ENCODE assay signal across 8 cellular contexts in the genomic region with DNA sequence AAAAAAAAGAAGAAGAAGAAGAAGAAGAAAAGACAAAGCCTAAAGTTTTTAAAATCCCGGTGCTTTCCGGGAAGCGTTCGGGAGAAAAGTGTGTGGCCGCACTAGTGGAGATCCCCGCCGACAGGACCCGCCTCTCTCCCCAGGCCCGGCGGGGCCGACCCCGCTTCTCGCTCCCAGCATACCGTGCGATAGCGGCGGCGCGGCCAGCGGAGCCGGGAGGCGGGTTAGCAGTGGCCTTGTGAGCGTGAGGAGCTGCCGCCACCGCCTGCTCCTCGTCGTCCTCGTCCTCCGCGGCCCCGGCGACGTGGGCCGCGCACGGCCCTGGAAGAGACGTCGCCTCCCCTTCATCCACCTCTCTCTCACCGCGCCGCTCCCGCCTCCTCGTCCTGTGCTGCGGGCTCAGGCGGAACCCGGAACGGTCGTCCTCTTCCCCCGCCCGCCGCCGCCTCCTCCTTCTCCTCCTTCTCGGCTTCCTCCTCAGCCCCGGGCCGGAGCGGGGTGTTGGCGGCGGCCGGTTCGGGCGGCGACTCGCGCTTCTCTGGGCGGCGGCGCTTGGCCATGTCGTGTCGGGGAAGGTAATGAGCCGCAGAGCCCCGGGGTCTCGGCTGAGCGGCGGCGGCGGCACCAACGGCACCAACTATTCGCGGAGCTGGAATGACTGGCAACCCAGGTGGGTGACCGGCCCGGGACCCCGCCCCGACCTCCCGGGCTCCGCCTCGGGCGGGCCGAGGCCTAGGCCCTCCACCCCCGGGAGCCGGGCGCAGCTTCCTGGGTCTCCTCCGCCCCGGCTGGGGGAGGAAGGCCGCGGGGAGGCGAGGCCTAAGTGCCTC.
DNase-seq lines count a peak whose midpoint lies in the region; ATAC-seq and TF ChIP-seq lines count a peak whose summit lies in the region.
"Not testable (repeated sequence)": the region's sequence is repeated elsewhere in the genome, so short reads cannot be mapped to it uniquely, and the experiment has no call there.

No MANE protein-coding gene starts in this region.

- DNase-seq in BJ (ENCODE audit: low read depth): not testable (repeated sequence)
- DNase-seq in NCI-H774 (lab: John Stamatoyannopoulos, UW): peak; percentile 36
- DNase-seq in activated CD4-positive, alpha-beta T cell treated with anti-CD3 and anti-CD28 coated beads, Interleukin-2, amount 50 U/mL, for 48 hours: peak; percentile 73 to 80
- peak; percentile 70 for DNase-seq in dermis blood vessel endothelial cell
- peak; percentile 78 for DNase-seq in left lobe of liver (ENCODE audit: low spot score)
- DNase-seq in stimulated activated CD4-positive, alpha-beta T cell treated with anti-CD3 and anti-CD28 coated beads, Interleukin-1b, Interleukin-23, amount 100 ng/mL, for 24 hours (ENCODE audit: low read depth in 4 of 4, low spot score in 1 of 4): peak; percentile 19 to 67 (median 42)

- not testable (repeated sequence) for TF ChIP-seq CTCF in BJ (IDR thresholded peaks at IDR 0.05; ENCODE audit: insufficient read depth, low read depth, low read length)

- peak overlapping the region; percentile 82 for H3K4me3 ChIP-seq in BJ (ENCODE audit: low read depth, low read length)

- POLR2A ChIA-PET in BJ (lab: Charles Lee): interaction anchor here (0.6 kb wide), 1 partner anchor 1527 kb away, joined by 4 read pairs; no protein-coding TSS in a partner anchor

- ATAC-seq in GM19324 (IDR thresholded peaks at IDR 0.05; ENCODE audit: low FRiP score, unreplicated experiment) (peak; percentile 80), HG03439 (IDR thresholded peaks at IDR 0.05; ENCODE audit: unreplicated experiment) (peak; percentile 79), left lobe of liver (peak; percentile 89)

- CTCF ChIA-PET in BJ (lab: Yijun Ruan, JAX): not testable (repeated sequence)

- not testable (repeated sequence) for H3K36me3 ChIP-seq in BJ (ENCODE audit: control insufficient read depth, insufficient read depth, low read length)

- not testable (repeated sequence) for H3K27me3 ChIP-seq in BJ (ENCODE audit: control insufficient read depth, insufficient read depth, low read length)
